Comparison of ENCODE assay signal across 27 cellular contexts in genomic region chr5:75395277-75395676, GRCh38.
"Had no signal": no experiment of that assay in that cellular context is flagged by ENCODE, and none has a peak within 500 bp of the region (broad histone marks: within the 10 kb centered on the region; RNA-seq: fewer than 3 reads in every experiment).

No MANE protein-coding gene starts in this region.

- H3K27ac ChIP-seq: breast epithelium, colonic mucosa, esophagus squamous epithelium, pancreas, thyroid gland, upper lobe of right lung, WERI-Rb-1 had no signal

- DNase-seq: activated CD4-positive, alpha-beta T cell treated with anti-CD3 and anti-CD28 coated beads for 1 hour; activated CD4-positive, alpha-beta T cell treated with anti-CD3 and anti-CD28 coated beads, Interleukin-2, amount 50 U/mL, for 48 hours; activated CD8-positive, alpha-beta memory T cell treated with anti-CD3 and anti-CD28 coated beads, Interleukin-2, amount 50 U/mL, for 48 hours; activated naive CD4-positive, alpha-beta T cell treated with Interleukin-2 at 50 U/mL for 16 hours; activated naive CD8-positive, alpha-beta T cell treated with anti-CD3 and anti-CD28 coated beads, Interleukin-2, amount 10 ng/mL, durations not matched to agents 7 days and 5 days; activated T-cell treated with anti-CD3 and anti-CD28 coated beads, Interleukin-2, amount 50 U/mL, for 4 hours; amniotic stem cell; colonic mucosa; endodermal cell; esophagus squamous epithelium; foreskin fibroblast; kidney; mammary epithelial cell; midbrain; natural killer cell; pancreas; right cardiac atrium; stimulated activated CD4-positive, alpha-beta T cell treated with anti-CD3 and anti-CD28 coated beads, Interleukin-12 subunit alpha, Interleukin-12 subunit beta, amount 100 ng/mL, for 4 hours; stimulated activated CD4-positive, alpha-beta T cell treated with anti-CD3 and anti-CD28 coated beads, Interleukin-4, amount 100 ng/mL, for 4 hours; stimulated activated naive CD8-positive, alpha-beta T cell treated with anti-CD3 and anti-CD28 coated beads, Interleukin-15, Interleukin-2, amounts not matched to agents 100 U/mL and 50 U/mL, for 24 hours; substantia nigra; T-helper 17 cell; thyroid gland; upper lobe of right lung; WERI-Rb-1 had no signal

- H3K9me3 Mint-ChIP-seq: activated naive CD8-positive, alpha-beta T cell treated with anti-CD3 and anti-CD28 coated beads, Interleukin-2, amount 10 ng/mL, durations not matched to agents 7 days and 5 days; activated T-cell treated with anti-CD3 and anti-CD28 coated beads, Interleukin-2, amount 50 U/mL, for 4 hours; central memory CD8-positive, alpha-beta T cell; endodermal cell; natural killer cell had no signal

- H3K27me3 ChIP-seq: breast epithelium, colonic mucosa, esophagus squamous epithelium, pancreas, thyroid gland, upper lobe of right lung had no signal

- H3K4me1 ChIP-seq: breast epithelium, colonic mucosa, esophagus squamous epithelium, pancreas, thyroid gland, upper lobe of right lung had no signal

- ATAC-seq: activated T-cell treated with anti-CD3 and anti-CD28 coated beads, Interleukin-2, amount 50 U/mL, for 4 hours; natural killer cell; right cardiac atrium; stimulated activated naive CD8-positive, alpha-beta T cell treated with anti-CD3 and anti-CD28 coated beads, Interleukin-15, Interleukin-2, amounts not matched to agents 100 U/mL and 50 U/mL, for 24 hours; T-helper 17 cell; upper lobe of right lung had no signal

- FAIRE-seq: kidney, pancreas had no signal

- H3K4me3 Mint-ChIP-seq: activated naive CD8-positive, alpha-beta T cell treated with anti-CD3 and anti-CD28 coated beads, Interleukin-2, amount 10 ng/mL, durations not matched to agents 7 days and 5 days; activated T-cell treated with anti-CD3 and anti-CD28 coated beads, Interleukin-2, amount 50 U/mL, for 4 hours; central memory CD8-positive, alpha-beta T cell; endodermal cell; natural killer cell; T-helper 17 cell had no signal

- H3K27ac Mint-ChIP-seq: activated naive CD8-positive, alpha-beta T cell treated with anti-CD3 and anti-CD28 coated beads, Interleukin-2, amount 10 ng/mL, durations not matched to agents 7 days and 5 days; endodermal cell; natural killer cell; T-helper 17 cell had no signal

- H3K4me3 ChIP-seq: breast epithelium, colonic mucosa, esophagus squamous epithelium, pancreas, thyroid gland, upper lobe of right lung had no signal

- H3K4me1 Mint-ChIP-seq: activated naive CD8-positive, alpha-beta T cell treated with anti-CD3 and anti-CD28 coated beads, Interleukin-2, amount 10 ng/mL, durations not matched to agents 7 days and 5 days; central memory CD8-positive, alpha-beta T cell; endodermal cell; natural killer cell had no signal

- H3K36me3 ChIP-seq: breast epithelium, colonic mucosa had no signal

- H3K9me3 ChIP-seq: breast epithelium, colonic mucosa, esophagus squamous epithelium, pancreas, thyroid gland, upper lobe of right lung had no signal

- H3K27me3 Mint-ChIP-seq: activated naive CD8-positive, alpha-beta T cell treated with anti-CD3 and anti-CD28 coated beads, Interleukin-2, amount 10 ng/mL, durations not matched to agents 7 days and 5 days; central memory CD8-positive, alpha-beta T cell; T-helper 17 cell had no signal

- H3K36me3 Mint-ChIP-seq: natural killer cell had no signal
